In genomic region chr7:137987968-137988367, GRCh38 we compare ENCODE assay signal across 8 cellular contexts. TPM values are rescaled to one million over a fixed set of nuclear protein-coding genes. Genes with fewer than 3 reads are reported as not detected.
DNase-seq lines count a peak whose midpoint lies in the region; ATAC-seq and TF ChIP-seq lines count a peak whose summit lies in the region.

No MANE protein-coding gene starts in this region.

- H3K9ac ChIP-seq in MM.1S (ENCODE audit: low read length) = peak overlapping the region; percentile 2; the same call in 1 of the 2 replicates

- no peak for TF ChIP-seq POLR2A in prostate gland (IDR thresholded peaks at IDR 0.05)

- ATAC-seq in GM18870 (IDR thresholded peaks at IDR 0.05; ENCODE audit: unreplicated experiment) (peak; percentile 50), HG02571 (IDR thresholded peaks at IDR 0.05; ENCODE audit: unreplicated experiment) (peak; percentile 50)

- H3K27ac ChIP-seq in MM.1S (ENCODE audit: low read length) = peak overlapping the region; percentile 80; the same call in 1 of the 2 replicates
- peak overlapping the region; percentile 10 to 44 for H3K27ac ChIP-seq in prostate gland

- no peak for TF ChIP-seq CTCF in MM.1S (IDR thresholded peaks at IDR 0.05; ENCODE audit: low read length)
- no peak for TF ChIP-seq CTCF in prostate gland (IDR thresholded peaks at IDR 0.05)

- H3F3A ChIP-seq in MM.1S (ENCODE audit: insufficient read depth, low read length) = peaks cover 52% of the 10 kb centered on the region

- H3K9me3 ChIP-seq in MM.1S (replicated peaks; ENCODE audit: insufficient read depth, low read length) (no peaks in the 10 kb centered on the region), prostate gland (no peaks in the 10 kb centered on the region)

- peak; percentile 61 for DNase-seq in MM.1S
- no peak for DNase-seq in prostate gland (ENCODE audit: low spot score)
- no peak for DNase-seq in activated effector memory CD4-positive, alpha-beta T cell treated with anti-CD3 and anti-CD28 coated beads, Interleukin-2, amount 50 U/mL, for 16 hours
- no peak for DNase-seq in NCI-H2227 treated with DMSO at 0.1 percent for 48 hours (lab: John Stamatoyannopoulos, UW)
- DNase-seq in T-helper 2 cell = no peak
- DNase-seq in GM19238 (ENCODE audit: insufficient read length, low spot score) = no peak

- H2AFZ ChIP-seq in MM.1S (ENCODE audit: low read length) = no peak overlapping the region

- no peaks in the 10 kb centered on the region for H4K20me1 ChIP-seq in MM.1S (ENCODE audit: insufficient read depth, low read length)

- peak overlapping the region; percentile 53 for H3K4me2 ChIP-seq in MM.1S (ENCODE audit: low read depth, low read length)

- H3K36me3 ChIP-seq in MM.1S (replicated peaks; ENCODE audit: insufficient read depth, low read length) = peaks cover 18% of the 10 kb centered on the region
- H3K36me3 ChIP-seq in prostate gland = no peaks in the 10 kb centered on the region

- H3K27me3 ChIP-seq in MM.1S (replicated peaks; ENCODE audit: insufficient read depth, low read length) (no peaks in the 10 kb centered on the region), prostate gland (replicated peaks; ENCODE audit: insufficient read depth) (no peaks in the 10 kb centered on the region)

- H3K9me2 ChIP-seq in MM.1S (replicated peaks; ENCODE audit: insufficient read depth, low read length) = no peaks in the 10 kb centered on the region

- 56% methylated on average over 4 of the region's 4 CpGs for WGBS in prostate gland

- H3K4me3 ChIP-seq in MM.1S (ENCODE audit: low read length) = no peak overlapping the region
- no peak overlapping the region for H3K4me3 ChIP-seq in prostate gland

- H3K4me1 ChIP-seq in MM.1S (ENCODE audit: low read length) (peaks cover 91% of the 10 kb centered on the region), prostate gland (replicated peaks) (peaks cover 30% of the 10 kb centered on the region)

- peaks cover 100% of the 10 kb centered on the region for H3K79me2 ChIP-seq in MM.1S (ENCODE audit: low read length)

- intact Hi-C loops in prostate gland (cut with DNase I) = loop anchor here (5.0 kb wide), 1 partner anchor 36 kb away; no protein-coding TSS in a partner anchor

RNA-seq across cellular contexts. Expression of gene CREB3L2, which starts 13.9 kb away (rescaled TPM):
- 10 to 100 TPM; 34.1 to 42.0 TPM for total RNA-seq in prostate gland
